Comparison of ENCODE assay signal across 9 cellular contexts in genomic region chr14:54890794-54891193, GRCh38. TPM values are rescaled to one million over a fixed set of nuclear protein-coding genes. Genes with fewer than 3 reads are reported as not detected.
A peak's percentile ranks its signal among the peaks of the same experiment; 100 is the strongest.
DNase-seq lines count a peak whose midpoint lies in the region; ATAC-seq, FAIRE-seq and TF ChIP-seq lines count a peak whose summit lies in the region.
"Had no signal": no experiment of that assay in that cellular context is flagged by ENCODE, and none has a peak within 500 bp of the region (broad histone marks: within the 10 kb centered on the region; RNA-seq: fewer than 3 reads in every experiment).

No MANE protein-coding gene starts in this region.

- H3K9me3 Mint-ChIP-seq in dendritic cell treated with granulocyte-macrophage colony-stimulating factor and Interleukin-4, amounts not matched to agents 40 ng/mL and 50 ng/mL, for 4 days, result no peaks in the 10 kb centered on the region
- no peaks in the 10 kb centered on the region for H3K9me3 Mint-ChIP-seq in CD8-positive, alpha-beta T cell

- peak overlapping the region; percentile 73 for H3K27ac Mint-ChIP-seq in dendritic cell treated with granulocyte-macrophage colony-stimulating factor and Interleukin-4, amounts not matched to agents 40 ng/mL and 50 ng/mL, for 4 days
- no peak overlapping the region for H3K27ac Mint-ChIP-seq in CD8-positive, alpha-beta T cell

- no peak overlapping the region for H3K4me3 ChIP-seq in kidney (ENCODE audit: low read length in 2 of 2)
- H3K4me3 ChIP-seq in CD8-positive, alpha-beta T cell (ENCODE audit: low read depth, low read length), result no peak overlapping the region

- no peaks in the 10 kb centered on the region for H3K4me1 ChIP-seq in kidney (ENCODE audit: control insufficient read depth in 1 of 2, insufficient read depth in 1 of 2, low read depth in 1 of 2, low read length in 2 of 2)
- no peaks in the 10 kb centered on the region for H3K4me1 ChIP-seq in CD8-positive, alpha-beta T cell (ENCODE audit: insufficient read depth, low read length)

- no peak overlapping the region for H3K4me3 Mint-ChIP-seq in dendritic cell treated with granulocyte-macrophage colony-stimulating factor and Interleukin-4, amounts not matched to agents 40 ng/mL and 50 ng/mL, for 4 days
- H3K4me3 Mint-ChIP-seq in CD8-positive, alpha-beta T cell, result no peak overlapping the region

- ATAC-seq in GM18511 (IDR thresholded peaks at IDR 0.05; ENCODE audit: unreplicated experiment) (peak; percentile 77), GM21381 (IDR thresholded peaks at IDR 0.05; ENCODE audit: unreplicated experiment) (peak; percentile 74), HG03095 (IDR thresholded peaks at IDR 0.05; ENCODE audit: unreplicated experiment) (peak; percentile 68), HG02588 (IDR thresholded peaks at IDR 0.05; ENCODE audit: unreplicated experiment) (no peak)
- no peak for ATAC-seq in CD8-positive, alpha-beta T cell

- H3K9me3 ChIP-seq in kidney (ENCODE audit: control insufficient read depth in 1 of 2, low read length in 2 of 2), result no peaks in the 10 kb centered on the region
- H3K9me3 ChIP-seq in CD8-positive, alpha-beta T cell (ENCODE audit: low read length), result no peaks in the 10 kb centered on the region

- no peak overlapping the region for H3K27ac ChIP-seq in kidney (ENCODE audit: low read depth in 2 of 2, low read length in 2 of 2)
- no peak overlapping the region for H3K27ac ChIP-seq in CD8-positive, alpha-beta T cell (ENCODE audit: low read depth, low read length)

- DNase-seq in kidney (no peak), cardiac septum (ENCODE audit: low spot score) (no peak)
- no peak for DNase-seq in CD8-positive, alpha-beta T cell
- DNase-seq: hypothalamus had no signal

- no peak for FAIRE-seq in kidney (lab: Jason Lieb, UNC)

- no peaks in the 10 kb centered on the region for H3K36me3 ChIP-seq in kidney (ENCODE audit: control insufficient read depth in 1 of 2, insufficient read depth in 2 of 2, low read length in 2 of 2)
- no peaks in the 10 kb centered on the region for H3K36me3 ChIP-seq in CD8-positive, alpha-beta T cell (ENCODE audit: insufficient read depth, low read length)

- no peaks in the 10 kb centered on the region for H3K27me3 ChIP-seq in CD8-positive, alpha-beta T cell (ENCODE audit: insufficient read depth, low read length)

- CTCF ChIA-PET in CD8-positive, alpha-beta T cell (lab: Charles Lee), result interaction anchor here (0.5 to 0.9 kb wide), 2 partner anchors 9 to 327 kb away, joined by 3 to 5 read pairs; no protein-coding TSS in a partner anchor

- no peaks in the 10 kb centered on the region for H3K36me3 Mint-ChIP-seq in dendritic cell treated with granulocyte-macrophage colony-stimulating factor and Interleukin-4, amounts not matched to agents 40 ng/mL and 50 ng/mL, for 4 days (ENCODE audit: low read depth)
- H3K36me3 Mint-ChIP-seq in CD8-positive, alpha-beta T cell, result peaks cover 2% of the 10 kb centered on the region

- no peaks in the 10 kb centered on the region for H3K27me3 Mint-ChIP-seq in dendritic cell treated with granulocyte-macrophage colony-stimulating factor and Interleukin-4, amounts not matched to agents 40 ng/mL and 50 ng/mL, for 4 days
- H3K27me3 Mint-ChIP-seq in CD8-positive, alpha-beta T cell (ENCODE audit: low read depth), result no peaks in the 10 kb centered on the region

- POLR2A ChIA-PET in CD8-positive, alpha-beta T cell (lab: Charles Lee), result interaction anchor here (1.9 kb wide), 1 partner anchor 9 kb away, joined by 4 read pairs; no protein-coding TSS in a partner anchor

- TF ChIP-seq CTCF in kidney (IDR thresholded peaks at IDR 0.05; ENCODE audit: borderline replicate concordance, extremely low read depth, insufficient read depth), result no peak
- TF ChIP-seq CTCF in CD8-positive, alpha-beta T cell (IDR thresholded peaks at IDR 0.05), result no peak

- intact Hi-C loops in dendritic cell treated with granulocyte-macrophage colony-stimulating factor and Interleukin-4, amounts not matched to agents 40 ng/mL and 50 ng/mL, for 4 days (cut with micrococcal nuclease), result loop anchor here (5.0 kb wide), 2 partner anchors 33 to 328 kb away; no protein-coding TSS in a partner anchor
- intact Hi-C loops in kidney (cut with DNase I), result no loop called here
- intact Hi-C loops in CD8-positive, alpha-beta T cell (cut with DNase I, micrococcal nuclease), result loop anchor here in 1 of 2 experiments (10.0 kb wide), 1 partner anchor 46 kb away; no protein-coding TSS in a partner anchor
- intact Hi-C loops in cardiac septum (cut with DNase I), result loop anchor here (5.0 kb wide), 1 partner anchor 83 kb away; no protein-coding TSS in a partner anchor

- peaks cover 40% of the 10 kb centered on the region for H3K4me1 Mint-ChIP-seq in dendritic cell treated with granulocyte-macrophage colony-stimulating factor and Interleukin-4, amounts not matched to agents 40 ng/mL and 50 ng/mL, for 4 days (ENCODE audit: low read depth)
- H3K4me1 Mint-ChIP-seq in CD8-positive, alpha-beta T cell (ENCODE audit: low read depth), result peaks cover 47% of the 10 kb centered on the region

- H3K9ac ChIP-seq in kidney (ENCODE audit: low read length in 2 of 2), result no peak overlapping the region

RNA-seq across cellular contexts. Expression of gene GCH1, which starts 11.8 kb away (rescaled TPM):
- total RNA-seq in kidney (9.2 TPM), cardiac septum (2.6 TPM)
- polyA plus RNA-seq in kidney (ENCODE audit: insufficient read depth, low read depth, low replicate concordance), result 12.3 TPM
- total RNA-seq in CD8-positive, alpha-beta T cell, result 10 to 100 TPM; 30.0 to 30.5 TPM

Comparison
In these comparisons a context has a peak if more than half of its experiments do, and no peak if none do; other contexts are left out.
1. ATAC-seq: peak in GM18511 (single experiment), GM21381 (single experiment) and HG03095 (single experiment); none in CD8-positive, alpha-beta T cell (single experiment) and HG02588 (single experiment).